In the genomic region with DNA sequence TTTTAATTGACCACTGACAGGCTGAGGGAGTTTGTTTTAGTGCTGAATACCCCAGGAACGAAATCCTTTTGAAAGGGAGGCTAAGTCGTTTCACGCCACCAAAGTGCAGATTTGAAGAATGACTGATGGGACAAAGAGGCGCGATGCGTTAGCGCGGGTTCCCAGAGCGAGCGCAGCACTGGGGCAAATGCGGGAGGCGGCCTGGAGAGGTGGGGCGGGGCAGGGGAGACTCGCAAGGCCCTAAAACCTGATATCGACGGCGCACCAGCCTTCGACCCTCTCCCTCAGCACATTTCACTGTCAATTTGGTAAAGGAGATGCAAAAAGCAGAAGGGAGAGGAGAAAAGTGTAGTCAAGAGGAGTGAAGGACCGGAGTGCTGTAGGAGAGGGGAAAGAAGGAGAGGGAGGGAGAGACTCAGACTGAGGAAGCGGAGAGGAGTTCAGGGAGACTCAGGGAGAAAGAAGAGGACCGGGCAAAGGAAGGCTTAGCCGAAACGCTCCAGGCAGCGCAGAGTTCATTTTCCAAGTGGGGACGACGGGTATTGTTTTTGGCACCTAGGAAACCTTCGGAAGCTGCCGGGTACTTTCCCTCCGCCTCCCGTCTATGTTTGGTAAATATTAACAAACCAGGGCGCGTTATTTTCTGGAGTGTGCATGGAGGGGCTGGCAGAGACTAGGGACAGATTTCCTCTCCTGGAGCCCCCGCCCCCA, we compare ENCODE assay signal across 16 cellular contexts. TPM values are rescaled to one million over a fixed set of nuclear protein-coding genes. Genes with fewer than 3 reads are reported as not detected.
DNase-seq lines count a peak whose midpoint lies in the region; ATAC-seq and TF ChIP-seq lines count a peak whose summit lies in the region.
"Had no signal": no experiment of that assay in that cellular context is flagged by ENCODE, and none has a peak within 500 bp of the region (broad histone marks: within the 10 kb centered on the region; RNA-seq: fewer than 3 reads in every experiment).

No MANE protein-coding gene starts in this region.

- no peak for ATAC-seq in activated CD4-positive, alpha-beta T cell treated with anti-CD3 and anti-CD28 coated beads for 36 hours
- ATAC-seq in T-helper 17 cell (no peak), foreskin keratinocyte (no peak), GM21390 (IDR thresholded peaks at IDR 0.05; ENCODE audit: unreplicated experiment) (no peak)
- ATAC-seq: GM12878 had no signal

- peaks cover 14% of the 10 kb centered on the region for H3K9me3 ChIP-seq in T-helper 17 cell (ENCODE audit: control insufficient read depth, low read length, poor library complexity, severe bottlenecking)
- H3K9me3 ChIP-seq: ascending aorta, neutrophil had no signal

- no peaks in the 10 kb centered on the region for H3K9me3 Mint-ChIP-seq in activated CD4-positive, alpha-beta T cell treated with anti-CD3 and anti-CD28 coated beads for 36 hours (ENCODE audit: low read depth)
- H3K9me3 Mint-ChIP-seq in nephron progenitor cell = no peaks in the 10 kb centered on the region

- intact Hi-C loops in activated CD4-positive, alpha-beta T cell treated with anti-CD3 and anti-CD28 coated beads for 36 hours (cut with DNase I, micrococcal nuclease) = no loop called here

- no peak overlapping the region for H3K4me3 Mint-ChIP-seq in activated CD4-positive, alpha-beta T cell treated with anti-CD3 and anti-CD28 coated beads for 36 hours
- peak overlapping the region; percentile 75 for H3K4me3 Mint-ChIP-seq in T-helper 17 cell
- H3K4me3 Mint-ChIP-seq in nephron progenitor cell = peak overlapping the region; percentile 93

- no peaks in the 10 kb centered on the region for H3K4me1 ChIP-seq in foreskin keratinocyte

- H3K27ac Mint-ChIP-seq in activated CD4-positive, alpha-beta T cell treated with anti-CD3 and anti-CD28 coated beads for 36 hours = no peak overlapping the region
- H3K27ac Mint-ChIP-seq in T-helper 17 cell (peak overlapping the region; percentile 75), nephron progenitor cell (no peak overlapping the region)

- H3K4me1 Mint-ChIP-seq in activated CD4-positive, alpha-beta T cell treated with anti-CD3 and anti-CD28 coated beads for 36 hours = peaks cover 54% of the 10 kb centered on the region
- H3K4me1 Mint-ChIP-seq in T-helper 17 cell (peaks cover 30% of the 10 kb centered on the region), nephron progenitor cell (peaks cover 79% of the 10 kb centered on the region)

- CTCF ChIA-PET in activated CD4-positive, alpha-beta T cell treated with anti-CD3 and anti-CD28 coated beads for 36 hours (lab: Charles Lee) = interaction anchor here (0.5 kb wide), 1 partner anchor 259 kb away, joined by 3 read pairs; no protein-coding TSS in a partner anchor
- CTCF ChIA-PET in HEK293T (lab: Yijun Ruan, JAX) = no interaction called here

- peaks cover 100% of the 10 kb centered on the region for H3K27me3 ChIP-seq in foreskin keratinocyte

- DNase-seq in activated CD4-positive, alpha-beta T cell treated with anti-CD3 and anti-CD28 coated beads for 36 hours = peak; percentile 56
- no peak for DNase-seq in activated CD4-positive, alpha-beta T cell treated with anti-CD3 and anti-CD28 coated beads for 1 hour
- DNase-seq in HEK293T (ENCODE audit: extremely low spot score) (no peak), T-helper 17 cell (no peak), nephron progenitor cell (peak; percentile 60), foreskin keratinocyte (no peak), AG20443 (ENCODE audit: low spot score) (no peak)
- DNase-seq: activated CD4-positive, CD25-positive, alpha-beta regulatory T cell treated with anti-CD3 and anti-CD28 coated beads, Interleukin-2, amount 50 U/mL, for 72 hours; AML-193; Kasumi-1; PC-9 had no signal

- no peak overlapping the region for H3K27ac ChIP-seq in foreskin keratinocyte
- H3K27ac ChIP-seq: ascending aorta, epithelial cell of prostate, neutrophil, PC-9 had no signal

- H3K36me3 Mint-ChIP-seq in activated CD4-positive, alpha-beta T cell treated with anti-CD3 and anti-CD28 coated beads for 36 hours (ENCODE audit: low read depth) = no peaks in the 10 kb centered on the region
- peaks cover 3% of the 10 kb centered on the region for H3K36me3 Mint-ChIP-seq in T-helper 17 cell (ENCODE audit: low read depth)
- no peaks in the 10 kb centered on the region for H3K36me3 Mint-ChIP-seq in nephron progenitor cell (ENCODE audit: low read depth)

- POLR2A ChIA-PET in activated CD4-positive, alpha-beta T cell treated with anti-CD3 and anti-CD28 coated beads for 36 hours (lab: Charles Lee) = no interaction called here
- POLR2A ChIA-PET in HEK293T (lab: Yijun Ruan, JAX) = no interaction called here

- H3K27me3 Mint-ChIP-seq in activated CD4-positive, alpha-beta T cell treated with anti-CD3 and anti-CD28 coated beads for 36 hours = peaks cover 90% of the 10 kb centered on the region
- H3K27me3 Mint-ChIP-seq in T-helper 17 cell (peaks cover 97% of the 10 kb centered on the region), nephron progenitor cell (ENCODE audit: low read depth, poor library complexity) (peaks cover 59% of the 10 kb centered on the region)

- TF ChIP-seq CTCF in nephron progenitor cell (IDR thresholded peaks at IDR 0.05) (no peak), foreskin keratinocyte (conservative IDR thresholded peaks at IDR 0.05) (no peak)

TF ChIP-seq in HEK293T, 16 proteins besides CTCF, POLR2A, EP300 and RAD21:
- TF ChIP-seq PKNOX1 (IDR thresholded peaks at IDR 0.05) (peak; percentile 40; the same call in 1 of the 2 replicates), ZNF384 (IDR thresholded peaks at IDR 0.05) (no peak)

RNA-seq across cellular contexts. Expression of gene FOXB1, which starts 3.8 kb away (rescaled TPM):
- under 1 TPM; 0.53 to 0.56 TPM for total RNA-seq in activated CD4-positive, alpha-beta T cell treated with anti-CD3 and anti-CD28 coated beads for 36 hours
- under 1 TPM; 0.21 to 0.22 TPM for total RNA-seq in T-helper 17 cell
- not detected in 2 replicates for total RNA-seq in foreskin keratinocyte
- polyA plus RNA-seq in foreskin keratinocyte = not detected in 2 replicates
- total RNA-seq: ascending aorta, GM12878 had no signal
- polyA plus RNA-seq: GM12878 had no signal

Comparison
In these comparisons a context has a peak if more than half of its experiments do, and no peak if none do; other contexts are left out.
1. DNase-seq: peak in activated CD4-positive, alpha-beta T cell treated with anti-CD3 and anti-CD28 coated beads for 36 hours (single experiment) and nephron progenitor cell (single experiment); none in activated CD4-positive, alpha-beta T cell treated with anti-CD3 and anti-CD28 coated beads for 1 hour (single experiment), HEK293T (single experiment), T-helper 17 cell (0 of 3), foreskin keratinocyte (0 of 2) and AG20443 (single experiment).